Comparison of ENCODE assay signal across 8 cellular contexts in the genomic region with DNA sequence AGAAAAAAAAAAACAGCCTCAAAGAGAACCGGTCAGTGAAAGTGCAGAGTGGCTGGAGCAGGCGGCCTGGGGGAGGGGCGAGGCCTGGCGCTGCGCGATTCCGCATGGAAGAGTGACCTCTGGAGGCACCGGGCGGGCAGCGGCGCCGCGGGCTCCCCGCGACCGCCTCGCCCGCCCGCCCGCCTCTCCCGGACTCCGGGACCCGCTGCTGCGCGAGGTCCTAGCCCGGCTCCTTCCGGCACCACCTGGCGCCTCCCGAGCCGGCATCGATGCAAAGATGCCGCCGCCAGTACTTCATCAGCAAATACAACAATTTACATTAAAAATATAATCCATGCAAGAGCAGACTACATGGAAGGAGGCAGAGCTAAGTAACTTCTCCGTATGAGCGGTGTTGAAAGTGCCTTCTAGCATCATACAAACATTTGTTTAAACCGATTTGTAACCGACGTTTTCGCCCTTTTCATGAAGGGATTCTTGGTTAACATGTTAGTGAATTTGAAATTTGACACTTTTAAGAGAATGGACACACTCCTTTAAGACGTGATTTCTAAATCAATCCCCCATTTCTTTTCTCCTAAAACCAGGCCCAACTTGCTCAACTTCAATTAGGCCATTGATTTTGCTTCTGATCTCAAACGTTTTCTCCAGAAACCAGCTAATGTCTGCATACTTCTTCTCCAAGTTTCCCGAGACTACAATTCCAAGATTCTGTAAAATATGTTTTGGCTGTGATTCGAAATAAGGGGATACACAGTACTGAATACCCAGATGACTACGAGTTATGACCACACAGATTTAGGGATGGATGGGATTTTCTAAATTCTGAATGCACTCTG. TPM values are rescaled to one million over a fixed set of nuclear protein-coding genes. Genes with fewer than 3 reads are reported as not detected.
DNase-seq lines count a peak whose midpoint lies in the region; ATAC-seq, FAIRE-seq and TF ChIP-seq lines count a peak whose summit lies in the region.

No MANE protein-coding gene starts in this region.

- H3K36me3 ChIP-seq in brain microvascular endothelial cell (replicated peaks): no peaks in the 10 kb centered on the region

- TSS peak; percentile 26 for BruUV-seq in Calu3 (replicated peaks; lab: Mats Ljungman, UMichigan)

- intact Hi-C loops in Calu3 (cut with micrococcal nuclease; ENCODE audit: unreplicated experiment): loop anchor here (5.0 to 10.0 kb wide), 2 partner anchors 451 to 1959 kb away; no protein-coding TSS in a partner anchor

- ATAC-seq in GM19324 (IDR thresholded peaks at IDR 0.05; ENCODE audit: low FRiP score, unreplicated experiment): no peak
- no peak for ATAC-seq in GM21619 (IDR thresholded peaks at IDR 0.05; ENCODE audit: unreplicated experiment)

- peak overlapping the region; percentile 92 for H3K27ac ChIP-seq in brain microvascular endothelial cell

- H3K27me3 ChIP-seq in brain microvascular endothelial cell (replicated peaks): no peaks in the 10 kb centered on the region

- peak overlapping the region; percentile 94 for H3K4me3 ChIP-seq in brain microvascular endothelial cell (ENCODE audit: low read depth, low read length)

- CTCF ChIA-PET in Calu3 (lab: Charles Lee): no interaction called here

- TF ChIP-seq CTCF in Calu3 (IDR thresholded peaks at IDR 0.05; ENCODE audit: unreplicated experiment): no peak
- peak; percentile 58 for TF ChIP-seq CTCF in brain microvascular endothelial cell (IDR thresholded peaks at IDR 0.05; ENCODE audit: low read depth, low read length, missing control alignments)
- peak; percentile 84 for TF ChIP-seq CTCF in progenitor cell of endocrine pancreas (IDR thresholded peaks at IDR 0.05; ENCODE audit: unreplicated experiment)

- peak; percentile 71 for DNase-seq in Calu3
- DNase-seq in HT-29 (ENCODE audit: low spot score): peak; percentile 93
- DNase-seq in RCC 7860 (ENCODE audit: low spot score): peak; percentile 60
- DNase-seq in brain microvascular endothelial cell: peak; percentile 81
- peak in 50 of 51 donors; percentile 1 to 88 (median 66) for DNase-seq in hypothalamus (lab: John Stamatoyannopoulos, UW)
- peak; percentile 76 for DNase-seq in progenitor cell of endocrine pancreas (ENCODE audit: low spot score, unreplicated experiment)

- peaks cover 36% of the 10 kb centered on the region for H3K36me3 Mint-ChIP-seq in Calu3 (ENCODE audit: insufficient read depth, unreplicated experiment)
- no peaks in the 10 kb centered on the region for H3K36me3 Mint-ChIP-seq in progenitor cell of endocrine pancreas (ENCODE audit: insufficient read depth)

- FAIRE-seq in RCC 7860 (lab: Jason Lieb, UNC): no peak

- H3K27me3 Mint-ChIP-seq in Calu3 (ENCODE audit: unreplicated experiment) (no peaks in the 10 kb centered on the region), progenitor cell of endocrine pancreas (no peaks in the 10 kb centered on the region)

- H3K9me3 Mint-ChIP-seq in Calu3 (ENCODE audit: low read depth, unreplicated experiment) (no peaks in the 10 kb centered on the region), progenitor cell of endocrine pancreas (ENCODE audit: low read depth) (no peaks in the 10 kb centered on the region)

- in situ Hi-C loops in brain microvascular endothelial cell (cut with HindIII; ENCODE audit: low pct_ligation_motif_present, low sequenced_read_pairs): no loop called here

- H3K4me3 Mint-ChIP-seq in Calu3 (ENCODE audit: low read depth, unreplicated experiment): peak overlapping the region; percentile 79
- peak overlapping the region; percentile 90 for H3K4me3 Mint-ChIP-seq in progenitor cell of endocrine pancreas (ENCODE audit: low read depth)

- H3K4me1 Mint-ChIP-seq in Calu3 (ENCODE audit: low read depth, unreplicated experiment): no peaks in the 10 kb centered on the region
- peaks cover 48% of the 10 kb centered on the region for H3K4me1 Mint-ChIP-seq in progenitor cell of endocrine pancreas (ENCODE audit: low read depth)

- H3K27ac Mint-ChIP-seq in Calu3 (ENCODE audit: unreplicated experiment) (no peak overlapping the region), progenitor cell of endocrine pancreas (peak overlapping the region; percentile 96)

RNA-seq across cellular contexts. Expression of gene EFNB2, which starts 2.1 kb away (rescaled TPM):
- 14.3 and 16.9 TPM in 2 replicates for total RNA-seq in Calu3 (2022)
- total RNA-seq in HT-29 (2014; rRNA removed; shearing (Covaris generic)): 30.0 and 31.0 TPM in 2 replicates
- 44.2 and 50.8 TPM in 2 replicates for total RNA-seq in progenitor cell of endocrine pancreas

RNA-seq across cellular contexts. Expression of gene ARGLU1, which starts 34.6 kb away (rescaled TPM):
- total RNA-seq in Calu3 (2022) (28.8 and 34.0 TPM in 2 replicates), progenitor cell of endocrine pancreas (148 and 149 TPM in 2 replicates)
- total RNA-seq in HT-29 (2014; rRNA removed; shearing (Covaris generic)): 105 and 116 TPM in 2 replicates
